15 cellular contexts compared by ENCODE assay signal in genomic region chr10:124896751-124897150, GRCh38. TPM values are rescaled to one million over a fixed set of nuclear protein-coding genes. Genes with fewer than 3 reads are reported as not detected.
DNase-seq lines count a peak whose midpoint lies in the region; ATAC-seq and TF ChIP-seq lines count a peak whose summit lies in the region.
"Had no signal": no experiment of that assay in that cellular context is flagged by ENCODE, and none has a peak within 500 bp of the region (broad histone marks: within the 10 kb centered on the region; RNA-seq: fewer than 3 reads in every experiment).

No MANE protein-coding gene starts in this region.

- H3K4me3 Mint-ChIP-seq in neural progenitor cell, result no peak overlapping the region
- no peak overlapping the region for H3K4me3 Mint-ChIP-seq in stimulated activated memory B cell treated with anti-CD40 and anti-IgM and Interleukin-4, amounts not matched to agents 10 μg/mL and 1 μg/mL and 100 μg/mL, for 72 hours
- H3K4me3 Mint-ChIP-seq: CD4-positive, alpha-beta memory T cell; HFFc6 had no signal

- DNase-seq in G401 (ENCODE audit: low spot score), result peak; percentile 76
- DNase-seq in NCI-H82 treated with DMSO at 0.1 percent for 48 hours (lab: John Stamatoyannopoulos, UW; ENCODE audit: unreplicated experiment), result peak; percentile 85
- DNase-seq in neural progenitor cell (ENCODE audit: low spot score), result peak; percentile 67
- no peak for DNase-seq in SKM-1 treated with dmso at 0.1 percent for 144 hours (lab: John Stamatoyannopoulos, UW; ENCODE audit: unreplicated experiment)
- DNase-seq in SK-N-DZ (ENCODE audit: low spot score), result no peak
- DNase-seq: BE2C; CD4-positive, alpha-beta memory T cell; DMS53; HCEC 1CT; HFFc6 had no signal

- peaks cover 14% of the 10 kb centered on the region for H3K4me1 Mint-ChIP-seq in neural progenitor cell
- H3K4me1 Mint-ChIP-seq in stimulated activated memory B cell treated with anti-CD40 and anti-IgM and Interleukin-4, amounts not matched to agents 10 μg/mL and 1 μg/mL and 100 μg/mL, for 72 hours, result no peaks in the 10 kb centered on the region
- H3K4me1 Mint-ChIP-seq: CD4-positive, alpha-beta memory T cell had no signal

- H3K27ac ChIP-seq in neural progenitor cell, result peak overlapping the region; percentile 88
- H3K27ac ChIP-seq: A549, C4-2B had no signal

- no peaks in the 10 kb centered on the region for H3K79me2 ChIP-seq in neural progenitor cell (ENCODE audit: low read depth)

- in situ Hi-C loops in G401 (cut with HindIII; ENCODE audit: low sequenced_read_pairs), result no loop called here

- H3K9me3 ChIP-seq in neural progenitor cell (ENCODE audit: low read depth), result no peaks in the 10 kb centered on the region
- H3K9me3 ChIP-seq: A549, BE2C had no signal

- no peaks in the 10 kb centered on the region for H4K20me1 ChIP-seq in neural progenitor cell (ENCODE audit: low read depth)

- no peaks in the 10 kb centered on the region for H3K9me3 Mint-ChIP-seq in neural progenitor cell
- H3K9me3 Mint-ChIP-seq in stimulated activated memory B cell treated with anti-CD40 and anti-IgM and Interleukin-4, amounts not matched to agents 10 μg/mL and 1 μg/mL and 100 μg/mL, for 72 hours, result no peaks in the 10 kb centered on the region
- H3K9me3 Mint-ChIP-seq: CD4-positive, alpha-beta memory T cell; HFFc6 had no signal

- H3K4me1 ChIP-seq in neural progenitor cell, result peaks cover 17% of the 10 kb centered on the region
- H3K4me1 ChIP-seq: A549, BE2C had no signal

- H3K36me3 Mint-ChIP-seq in neural progenitor cell, result no peaks in the 10 kb centered on the region
- no peaks in the 10 kb centered on the region for H3K36me3 Mint-ChIP-seq in stimulated activated memory B cell treated with anti-CD40 and anti-IgM and Interleukin-4, amounts not matched to agents 10 μg/mL and 1 μg/mL and 100 μg/mL, for 72 hours
- H3K36me3 Mint-ChIP-seq: CD4-positive, alpha-beta memory T cell had no signal

- H3K9ac ChIP-seq in neural progenitor cell, result no peak overlapping the region

- no peak overlapping the region for H2AFZ ChIP-seq in neural progenitor cell (replicated peaks)

- peak overlapping the region; percentile 25 for H3K27ac Mint-ChIP-seq in neural progenitor cell
- H3K27ac Mint-ChIP-seq in stimulated activated memory B cell treated with anti-CD40 and anti-IgM and Interleukin-4, amounts not matched to agents 10 μg/mL and 1 μg/mL and 100 μg/mL, for 72 hours, result no peak overlapping the region
- H3K27ac Mint-ChIP-seq: CD4-positive, alpha-beta memory T cell; HFFc6 had no signal

- H3K36me3 ChIP-seq in neural progenitor cell, result no peaks in the 10 kb centered on the region
- H3K36me3 ChIP-seq: BE2C had no signal

- peaks cover 16% of the 10 kb centered on the region for H3F3A ChIP-seq in neural progenitor cell (ENCODE audit: low read depth)

- peak overlapping the region; percentile 65 for H3K4me2 ChIP-seq in neural progenitor cell
- H3K4me2 ChIP-seq: A549 had no signal

- no peak overlapping the region for H3K4me3 ChIP-seq in neural progenitor cell
- H3K4me3 ChIP-seq: A549, GM12878 had no signal

- ATAC-seq in stimulated activated memory B cell treated with anti-CD40 and anti-IgM and Interleukin-4, amounts not matched to agents 10 μg/mL and 1 μg/mL and 100 μg/mL, for 72 hours, result no peak
- ATAC-seq: A549, GM12878, HepG2 had no signal

- peaks cover 3% of the 10 kb centered on the region for H3K27me3 Mint-ChIP-seq in neural progenitor cell (ENCODE audit: insufficient read depth, low read depth)
- H3K27me3 Mint-ChIP-seq in stimulated activated memory B cell treated with anti-CD40 and anti-IgM and Interleukin-4, amounts not matched to agents 10 μg/mL and 1 μg/mL and 100 μg/mL, for 72 hours, result peaks cover 11% of the 10 kb centered on the region

- TF ChIP-seq CTCF in neural progenitor cell (IDR thresholded peaks at IDR 0.05), result no peak

- no peaks in the 10 kb centered on the region for H3K27me3 ChIP-seq in neural progenitor cell
- H3K27me3 ChIP-seq: BE2C had no signal

RNA-seq across cellular contexts. Expression of gene ZRANB1, which starts 45.2 kb away (rescaled TPM):
- 15.0 and 17.3 TPM in 2 replicates for total RNA-seq in G401 (2014; rRNA removed; shearing (Covaris generic))
- 16.8 and 21.8 TPM in 2 replicates for total RNA-seq in neural progenitor cell (ENCODE audit: low replicate concordance)
- 19.0 and 21.8 TPM in 2 replicates for polyA plus RNA-seq in SK-N-DZ (2014; cell fraction: cytosol; rRNA removed)
- 10.6 and 10.9 TPM in 2 replicates for polyA plus RNA-seq in SK-N-DZ (2014; cell fraction: nucleus; rRNA removed)

Comparison
In these comparisons a context has a peak if more than half of its experiments do, and no peak if none do; other contexts are left out.
1. DNase-seq: peak in G401 (single experiment), NCI-H82 treated with DMSO at 0.1 percent for 48 hours (single experiment) and neural progenitor cell (single experiment); none in SKM-1 treated with dmso at 0.1 percent for 144 hours (single experiment) and SK-N-DZ (single experiment).